8 cellular contexts compared by ENCODE assay signal in the genomic region with DNA sequence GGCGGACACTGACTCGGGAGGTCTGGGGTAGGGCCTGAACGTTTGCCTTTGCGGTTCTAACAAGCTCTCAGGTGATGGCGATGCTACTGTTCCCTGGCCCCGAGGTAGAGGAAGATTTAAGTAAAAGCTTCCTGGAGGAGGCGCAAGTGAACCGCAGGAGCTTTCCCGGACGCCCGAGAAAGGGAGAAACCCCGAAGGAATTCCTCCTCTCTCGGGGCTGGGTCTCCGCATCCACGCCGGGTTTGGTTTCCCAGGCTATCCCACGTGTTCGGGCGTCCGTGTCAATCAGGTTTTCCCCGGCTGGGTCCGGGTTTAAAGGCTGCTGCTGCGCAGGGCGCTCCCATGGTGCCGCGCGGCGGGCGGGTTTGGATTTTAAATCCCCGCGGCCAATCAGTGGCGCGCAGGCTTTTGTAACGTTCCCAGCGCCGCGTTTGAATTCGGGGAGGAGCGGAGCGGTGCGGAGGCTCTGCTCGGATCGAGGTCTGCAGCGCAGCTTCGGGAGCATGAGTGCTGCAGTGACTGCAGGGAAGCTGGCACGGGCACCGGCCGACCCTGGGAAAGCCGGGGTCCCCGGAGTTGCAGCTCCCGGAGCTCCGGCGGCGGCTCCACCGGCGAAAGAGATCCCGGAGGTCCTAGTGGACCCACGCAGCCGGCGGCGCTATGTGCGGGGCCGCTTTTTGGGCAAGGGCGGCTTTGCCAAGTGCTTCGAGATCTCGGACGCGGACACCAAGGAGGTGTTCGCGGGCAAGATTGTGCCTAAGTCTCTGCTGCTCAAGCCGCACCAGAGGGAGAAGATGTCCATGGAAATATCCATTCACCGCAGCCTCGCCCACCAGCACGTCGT. TPM values are rescaled to one million over a fixed set of nuclear protein-coding genes. Genes with fewer than 3 reads are reported as not detected.
DNase-seq lines count a peak whose midpoint lies in the region; ATAC-seq and TF ChIP-seq lines count a peak whose summit lies in the region.

A gene (plus strand): TSS at position 460 of the 844 bp plus-strand sequence. CDS start 44 bp downstream, at position 504.

- TF ChIP-seq CTCF in AG04449 (IDR thresholded peaks at IDR 0.05; ENCODE audit: insufficient read depth, low read length, missing control alignments) (peak; percentile 24), kidney epithelial cell (IDR thresholded peaks at IDR 0.05; ENCODE audit: insufficient read depth, low read length, poor library complexity, severe bottlenecking) (peak; percentile 58)

- peak within 1 kb of the TSS; percentile 68 for H3K4me3 ChIP-seq in AG04449 (ENCODE audit: low read depth, low read length)
- H3K4me3 ChIP-seq in kidney epithelial cell (ENCODE audit: low read depth, low read length): peak within 1 kb of the TSS; percentile 64

- no peaks in the 10 kb centered on the region for H3K27me3 ChIP-seq in kidney epithelial cell (ENCODE audit: control insufficient read depth, insufficient read depth, low read length)

- DNase-seq in AG04449 (ENCODE audit: low read depth, low spot score) (no peak), NCI-H345 (lab: John Stamatoyannopoulos, UW) (peak; percentile 89), cerebellar cortex (ENCODE audit: low spot score) (peak; percentile 86), kidney epithelial cell (ENCODE audit: low read depth) (peak; percentile 44)
- peak; percentile 51 to 79 (median 60) for DNase-seq in stimulated activated CD4-positive, alpha-beta T cell treated with anti-CD3 and anti-CD28 coated beads, Interleukin-1b, Interleukin-23, amount 100 ng/mL, for 24 hours (ENCODE audit: low read depth in 4 of 4, low spot score in 1 of 4)

- no peaks in the 10 kb centered on the region for H3K36me3 ChIP-seq in kidney epithelial cell (ENCODE audit: control insufficient read depth, insufficient read depth, low read length)

- CTCF ChIA-PET in AG04449 (lab: Yijun Ruan, JAX): interaction anchor here (0.7 to 3.2 kb wide), 9 partner anchors 9 to 357 kb away, joined by 3 to 17 read pairs (median 4); a partner anchor contains a TSS

- ATAC-seq in GM18861 (IDR thresholded peaks at IDR 0.05; ENCODE audit: unreplicated experiment): peak; percentile 87
- peak; percentile 76 for ATAC-seq in HG03139 (IDR thresholded peaks at IDR 0.05; ENCODE audit: unreplicated experiment)
- ATAC-seq in activated CD4-positive, CD25-positive, alpha-beta regulatory T cell treated with anti-CD3 and anti-CD28 coated beads, Interleukin-2, amount 50 U/mL, for 24 hours: peak; percentile 96 to 98

- POLR2A ChIA-PET in AG04449 (lab: Yijun Ruan, JAX): interaction anchor here (0.7 kb wide), 1 partner anchor 45 kb away, joined by 3 read pairs; no protein-coding TSS in a partner anchor

RNA-seq across cellular contexts. Expression of the gene that starts here (rescaled TPM):
- total RNA-seq in kidney epithelial cell: 10.4 and 13.1 TPM in 2 replicates
